Comparison of ENCODE assay signal across 1 cellular context in genomic region chr6:52577778-52578473, GRCh38.
TF ChIP-seq lines count a peak whose summit lies in the region.

No MANE protein-coding gene starts in this region.

TF ChIP-seq in A549, 52 proteins besides CTCF, POLR2A, EP300 and RAD21 (continued from another document):
- no peak for TF ChIP-seq REST (IDR thresholded peaks at IDR 0.05)
- no peak for TF ChIP-seq RARB (CRISPR knock-in tag; IDR thresholded peaks at IDR 0.05)
- TF ChIP-seq SMC3 (IDR thresholded peaks at IDR 0.05) = no peak
- no peak for TF ChIP-seq ZC3H11A (IDR thresholded peaks at IDR 0.05)
- TF ChIP-seq RFX5 (IDR thresholded peaks at IDR 0.05) = no peak
